11 cellular contexts compared by ENCODE assay signal in the genomic region with DNA sequence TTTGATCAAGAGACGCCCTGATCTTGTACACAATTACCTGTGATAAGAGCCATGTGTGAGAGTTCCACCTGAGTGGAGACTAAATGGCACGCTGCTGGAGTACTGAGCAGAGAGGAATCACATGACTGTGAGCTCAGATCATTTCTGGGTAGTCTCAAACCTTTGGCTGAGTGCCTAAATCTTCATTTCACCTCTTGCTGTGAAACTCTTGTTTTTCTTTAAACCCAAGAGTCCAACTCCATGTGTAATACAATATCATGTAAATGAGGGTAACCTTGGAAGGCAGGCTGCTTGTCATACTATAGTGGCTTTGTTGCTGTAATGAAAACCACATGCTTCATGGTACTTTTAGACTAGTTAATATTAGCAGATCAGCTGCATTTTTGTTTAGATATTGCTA.
A peak's percentile ranks its signal among the peaks of the same experiment; 100 is the strongest.
DNase-seq lines count a peak whose midpoint lies in the region; ATAC-seq and TF ChIP-seq lines count a peak whose summit lies in the region.
"Had no signal": no experiment of that assay in that cellular context is flagged by ENCODE, and none has a peak within 500 bp of the region (broad histone marks: within the 10 kb centered on the region; RNA-seq: fewer than 3 reads in every experiment).

No MANE protein-coding gene starts in this region.

- H3K4me1 ChIP-seq in SK-N-SH (ENCODE audit: control insufficient read depth in 1 of 2, insufficient read depth in 2 of 2, low read depth in 1 of 2, low read length in 1 of 2) = peaks cover 11 to 13% of the 10 kb centered on the region in 2 experiments; a peak in 3 of 4 replicates

- H3K4me3 ChIP-seq in SK-N-SH (ENCODE audit: low read depth in 2 of 2, low read length in 1 of 2) = no peak overlapping the region
- H3K4me3 ChIP-seq: esophagus muscularis mucosa had no signal

- peak; percentile 54; the same call in 1 of the 2 replicates for TF ChIP-seq EP300 in Ishikawa (IDR thresholded peaks at IDR 0.05; ENCODE audit: borderline replicate concordance)
- no peak for TF ChIP-seq EP300 in SK-N-SH (IDR thresholded peaks at IDR 0.05; ENCODE audit: borderline replicate concordance in 1 of 2, low read depth in 1 of 2, low read length in 1 of 2)

- H3K27me3 ChIP-seq in SK-N-SH (ENCODE audit: insufficient read depth) = no peaks in the 10 kb centered on the region
- H3K27me3 ChIP-seq: esophagus muscularis mucosa had no signal

- ATAC-seq in HG03139 (IDR thresholded peaks at IDR 0.05; ENCODE audit: unreplicated experiment) = no peak
- no peak for ATAC-seq in HG02759 (IDR thresholded peaks at IDR 0.05; ENCODE audit: unreplicated experiment)
- no peak for ATAC-seq in esophagus mucosa

- H3K4me2 ChIP-seq in SK-N-SH = peak overlapping the region; percentile 14; the same call in 1 of the 2 replicates

- H4K20me1 ChIP-seq in SK-N-SH (ENCODE audit: insufficient read depth) = no peaks in the 10 kb centered on the region

- no peaks in the 10 kb centered on the region for H3K36me3 ChIP-seq in SK-N-SH (replicated peaks in 1 of 2; ENCODE audit: control insufficient read depth in 1 of 2, insufficient read depth in 2 of 2, low read length in 1 of 2)
- H3K36me3 ChIP-seq: esophagus muscularis mucosa had no signal

- TF ChIP-seq RAD21 in Ishikawa (IDR thresholded peaks at IDR 0.05; ENCODE audit: low read depth) = no peak; the same call in 1 of the 2 replicates
- no peak for TF ChIP-seq RAD21 in SK-N-SH (IDR thresholded peaks at IDR 0.05; ENCODE audit: low read length)

- TF ChIP-seq CTCF in AG09319 (IDR thresholded peaks at IDR 0.05; ENCODE audit: low read depth, low read length) (no peak), SK-N-SH (IDR thresholded peaks at IDR 0.05) (no peak)

- no peaks in the 10 kb centered on the region for H3K9me3 ChIP-seq in SK-N-SH
- H3K9me3 ChIP-seq: esophagus muscularis mucosa had no signal

- WGBS in SK-N-SH (ENCODE audit: low lambda C conversion rate) = 36% methylated on average over 2 of the region's 2 CpGs

- peaks cover 8% of the 10 kb centered on the region for H3F3A ChIP-seq in SK-N-SH (replicated peaks; ENCODE audit: insufficient read depth)

- H2AFZ ChIP-seq in SK-N-SH (ENCODE audit: low read depth) = no peak overlapping the region

- H3K9ac ChIP-seq in SK-N-SH = no peak overlapping the region

- CTCF ChIA-PET in SK-N-SH (lab: Yijun Ruan, JAX) = interaction anchor here (1.0 to 3.0 kb wide), 5 partner anchors 10 to 222 kb away, joined by 3 to 9 read pairs (median 5); a partner anchor contains a TSS

- no peaks in the 10 kb centered on the region for H3K9me2 ChIP-seq in SK-N-SH

- peak; percentile 77 for DNase-seq in AG09319 (ENCODE audit: extremely low read depth, low read depth)
- no peak for DNase-seq in SK-N-SH
- DNase-seq in left kidney (ENCODE audit: low read depth, low spot score) = peak; percentile 85
- DNase-seq in superior temporal gyrus (ENCODE audit: extremely low spot score) = no peak
- DNase-seq: activated T-cell treated with anti-CD3 and anti-CD28 coated beads, Interleukin-2, amount 50 U/mL, for 1 hour; occipital lobe had no signal

- peak overlapping the region; percentile 51 to 59; a peak in 3 of 4 replicates for H3K27ac ChIP-seq in SK-N-SH (ENCODE audit: low read depth in 2 of 2, low read length in 1 of 2)
- H3K27ac ChIP-seq: esophagus muscularis mucosa had no signal

- H3K79me2 ChIP-seq in SK-N-SH (ENCODE audit: insufficient read depth) = no peaks in the 10 kb centered on the region

- POLR2A ChIA-PET in SK-N-SH (lab: Yijun Ruan, JAX) = no interaction called here

TF ChIP-seq in Ishikawa, 13 proteins besides CTCF, POLR2A, EP300 and RAD21 (continues in another document):
- TF ChIP-seq FOXM1 (IDR thresholded peaks at IDR 0.05; ENCODE audit: borderline replicate concordance, low read depth) = peak; percentile 91
- TF ChIP-seq, protein P1, sequence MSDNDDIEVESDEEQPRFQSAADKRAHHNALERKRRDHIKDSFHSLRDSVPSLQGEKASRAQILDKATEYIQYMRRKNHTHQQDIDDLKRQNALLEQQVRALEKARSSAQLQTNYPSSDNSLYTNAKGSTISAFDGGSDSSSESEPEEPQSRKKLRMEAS (IDR thresholded peaks at IDR 0.05) = peak; percentile 95
- peak; percentile 68 for TF ChIP-seq TCF12 (IDR thresholded peaks at IDR 0.05; ENCODE audit: low read depth)
- TF ChIP-seq NFIC (IDR thresholded peaks at IDR 0.05) = peak; percentile 93
- TF ChIP-seq TAF1 (IDR thresholded peaks at IDR 0.05; ENCODE audit: low read depth) = no peak
- no peak for TF ChIP-seq YY1 (IDR thresholded peaks at IDR 0.05; ENCODE audit: low read depth)
- TF ChIP-seq, protein P2, sequence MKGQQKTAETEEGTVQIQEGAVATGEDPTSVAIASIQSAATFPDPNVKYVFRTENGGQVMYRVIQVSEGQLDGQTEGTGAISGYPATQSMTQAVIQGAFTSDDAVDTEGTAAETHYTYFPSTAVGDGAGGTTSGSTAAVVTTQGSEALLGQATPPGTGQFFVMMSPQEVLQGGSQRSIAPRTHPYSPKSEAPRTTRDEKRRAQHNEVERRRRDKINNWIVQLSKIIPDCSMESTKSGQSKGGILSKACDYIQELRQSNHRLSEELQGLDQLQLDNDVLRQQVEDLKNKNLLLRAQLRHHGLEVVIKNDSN (IDR thresholded peaks at IDR 0.05) = peak; percentile 93
- TF ChIP-seq TEAD4 (IDR thresholded peaks at IDR 0.05) = peak; percentile 37
- TF ChIP-seq, protein P3, sequence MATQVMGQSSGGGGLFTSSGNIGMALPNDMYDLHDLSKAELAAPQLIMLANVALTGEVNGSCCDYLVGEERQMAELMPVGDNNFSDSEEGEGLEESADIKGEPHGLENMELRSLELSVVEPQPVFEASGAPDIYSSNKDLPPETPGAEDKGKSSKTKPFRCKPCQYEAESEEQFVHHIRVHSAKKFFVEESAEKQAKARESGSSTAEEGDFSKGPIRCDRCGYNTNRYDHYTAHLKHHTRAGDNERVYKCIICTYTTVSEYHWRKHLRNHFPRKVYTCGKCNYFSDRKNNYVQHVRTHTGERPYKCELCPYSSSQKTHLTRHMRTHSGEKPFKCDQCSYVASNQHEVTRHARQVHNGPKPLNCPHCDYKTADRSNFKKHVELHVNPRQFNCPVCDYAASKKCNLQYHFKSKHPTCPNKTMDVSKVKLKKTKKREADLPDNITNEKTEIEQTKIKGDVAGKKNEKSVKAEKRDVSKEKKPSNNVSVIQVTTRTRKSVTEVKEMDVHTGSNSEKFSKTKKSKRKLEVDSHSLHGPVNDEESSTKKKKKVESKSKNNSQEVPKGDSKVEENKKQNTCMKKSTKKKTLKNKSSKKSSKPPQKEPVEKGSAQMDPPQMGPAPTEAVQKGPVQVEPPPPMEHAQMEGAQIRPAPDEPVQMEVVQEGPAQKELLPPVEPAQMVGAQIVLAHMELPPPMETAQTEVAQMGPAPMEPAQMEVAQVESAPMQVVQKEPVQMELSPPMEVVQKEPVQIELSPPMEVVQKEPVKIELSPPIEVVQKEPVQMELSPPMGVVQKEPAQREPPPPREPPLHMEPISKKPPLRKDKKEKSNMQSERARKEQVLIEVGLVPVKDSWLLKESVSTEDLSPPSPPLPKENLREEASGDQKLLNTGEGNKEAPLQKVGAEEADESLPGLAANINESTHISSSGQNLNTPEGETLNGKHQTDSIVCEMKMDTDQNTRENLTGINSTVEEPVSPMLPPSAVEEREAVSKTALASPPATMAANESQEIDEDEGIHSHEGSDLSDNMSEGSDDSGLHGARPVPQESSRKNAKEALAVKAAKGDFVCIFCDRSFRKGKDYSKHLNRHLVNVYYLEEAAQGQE (IDR thresholded peaks at IDR 0.05; ENCODE audit: low read depth) = no peak

TF ChIP-seq in SK-N-SH, 30 proteins besides CTCF, POLR2A, EP300 and RAD21 (continues in another document):
- TF ChIP-seq, protein P4, sequence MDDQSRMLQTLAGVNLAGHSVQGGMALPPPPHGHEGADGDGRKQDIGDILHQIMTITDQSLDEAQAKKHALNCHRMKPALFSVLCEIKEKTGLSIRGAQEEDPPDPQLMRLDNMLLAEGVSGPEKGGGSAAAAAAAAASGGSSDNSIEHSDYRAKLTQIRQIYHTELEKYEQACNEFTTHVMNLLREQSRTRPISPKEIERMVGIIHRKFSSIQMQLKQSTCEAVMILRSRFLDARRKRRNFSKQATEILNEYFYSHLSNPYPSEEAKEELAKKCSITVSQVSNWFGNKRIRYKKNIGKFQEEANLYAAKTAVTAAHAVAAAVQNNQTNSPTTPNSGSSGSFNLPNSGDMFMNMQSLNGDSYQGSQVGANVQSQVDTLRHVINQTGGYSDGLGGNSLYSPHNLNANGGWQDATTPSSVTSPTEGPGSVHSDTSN (IDR thresholded peaks at IDR 0.05) = peak; percentile 39
- TF ChIP-seq, protein P2 (IDR thresholded peaks at IDR 0.05; ENCODE audit: borderline replicate concordance, low read depth) = peak; percentile 81; the same call in 1 of the 2 replicates
- TF ChIP-seq FOXM1 (IDR thresholded peaks at IDR 0.05; ENCODE audit: low read depth) = no peak
- 0 out of 2 replicates have a peak, but pooled peaks have one; percentile 10 for TF ChIP-seq TEAD4 (IDR thresholded peaks at IDR 0.05; ENCODE audit: borderline replicate concordance, insufficient read depth)
- TF ChIP-seq SMC3 (IDR thresholded peaks at IDR 0.05; ENCODE audit: low read depth, low read length) = no peak
- TF ChIP-seq NFIC (IDR thresholded peaks at IDR 0.05; ENCODE audit: borderline replicate concordance) = peak; percentile 56; the same call in 1 of the 2 replicates
- TF ChIP-seq FOSL2 (IDR thresholded peaks at IDR 0.05; ENCODE audit: borderline replicate concordance, low read depth) = no peak
- peak; percentile 30; the same call in 1 of the 2 replicates for TF ChIP-seq POLR2AphosphoS5 (IDR thresholded peaks at IDR 0.05; ENCODE audit: low read depth, low read length)
- no peak for TF ChIP-seq JUND (IDR thresholded peaks at IDR 0.05)
- TF ChIP-seq EZH2phosphoT487 (IDR thresholded peaks at IDR 0.05; ENCODE audit: borderline replicate concordance, low read depth) = no peak
- TF ChIP-seq, protein P1 (IDR thresholded peaks at IDR 0.05; ENCODE audit: low read depth) = 0 out of 2 replicates have a peak, but pooled peaks have one; percentile 29
- TF ChIP-seq GATA2 (CRISPR knock-in tag; IDR thresholded peaks at IDR 0.05) = no peak

Comparison
In these comparisons a context has a peak if more than half of its experiments do, and no peak if none do; other contexts are left out.
1. DNase-seq: peak in AG09319 (single experiment) and left kidney (single experiment); none in SK-N-SH (single experiment) and superior temporal gyrus (single experiment).